Comparison of ENCODE assay signal across 8 cellular contexts in the genomic region with DNA sequence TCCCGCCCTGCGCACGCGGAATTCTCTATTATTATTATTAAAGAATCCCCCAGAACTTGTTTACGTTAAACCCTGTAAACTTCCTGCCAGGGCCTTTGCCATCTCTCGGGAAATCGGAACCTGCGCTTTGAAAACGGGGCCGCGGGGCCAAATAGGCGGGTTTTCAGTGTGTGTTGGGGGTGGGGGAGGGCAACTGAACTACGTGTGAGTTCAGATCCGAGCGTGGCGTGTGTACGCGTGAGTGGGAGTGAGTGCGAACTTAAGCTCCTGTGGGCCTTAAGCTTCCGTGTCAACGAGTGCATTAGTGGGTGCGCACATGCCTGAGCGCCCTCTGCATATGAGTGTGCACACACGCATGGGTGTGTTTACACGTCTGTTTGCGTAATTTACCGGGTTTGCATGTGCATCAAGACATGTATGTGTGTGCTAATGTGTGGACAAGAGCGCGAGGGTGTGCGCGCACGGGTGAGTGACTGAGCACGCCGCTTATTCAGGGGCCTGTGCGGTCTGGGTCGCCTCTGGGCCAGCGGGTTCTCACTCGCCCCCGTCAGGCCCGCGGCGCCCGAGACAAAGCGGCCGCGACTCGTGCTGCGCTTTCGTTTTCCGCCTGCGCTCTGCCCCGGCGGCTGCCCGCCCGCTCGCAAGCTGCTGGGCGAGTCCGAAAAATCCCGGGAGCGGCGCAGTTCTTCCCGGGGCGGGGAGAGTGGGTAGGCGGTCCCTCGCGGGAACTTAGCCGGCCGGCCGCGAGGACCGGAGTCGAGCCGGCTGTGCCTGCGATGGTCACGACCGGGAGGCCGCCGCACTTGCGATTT. TPM values are rescaled to one million over a fixed set of nuclear protein-coding genes. Genes with fewer than 3 reads are reported as not detected.
A peak's percentile ranks its signal among the peaks of the same experiment; 100 is the strongest.
DNase-seq lines count a peak whose midpoint lies in the region; ATAC-seq, FAIRE-seq and TF ChIP-seq lines count a peak whose summit lies in the region.

No MANE protein-coding gene starts in this region.

- no peaks in the 10 kb centered on the region for H3F3A ChIP-seq in PC-3 (ENCODE audit: low read length, unreplicated experiment)

- peaks cover 70% of the 10 kb centered on the region for H3K27me3 ChIP-seq in PC-3 (ENCODE audit: low read length)

- intact Hi-C loops in PC-3 (cut with micrococcal nuclease) (no loop called here), mucosa of descending colon (cut with DNase I, micrococcal nuclease) (loop anchor here in 1 of 2 donors (5.0 to 10.0 kb wide), 3 partner anchors 74 to 204 kb away; no protein-coding TSS in a partner anchor)

- BruUV-seq in PC-3 (replicated peaks; lab: Mats Ljungman, UMichigan) = no TSS peak

- POLR2A ChIA-PET in PC-3 (lab: Charles Lee; ENCODE audit: unreplicated experiment) = no interaction called here

- H3K4me3 ChIP-seq in PC-3 (ENCODE audit: low read length) (peak overlapping the region; percentile 65), mucosa of descending colon (peak overlapping the region; percentile 24)

- H3K9ac ChIP-seq in PC-3 (ENCODE audit: low read length) = no peak overlapping the region

- H3K9me3 ChIP-seq in PC-3 (ENCODE audit: low read length) = no peaks in the 10 kb centered on the region
- H3K9me3 ChIP-seq in mucosa of descending colon = no peaks in the 10 kb centered on the region

- H3K79me2 ChIP-seq in PC-3 (ENCODE audit: low read length) = no peaks in the 10 kb centered on the region

- H3K4me2 ChIP-seq in PC-3 (ENCODE audit: low read length) = peak overlapping the region; percentile 86

- peak overlapping the region; percentile 62 for H2AFZ ChIP-seq in PC-3 (ENCODE audit: low read length)

- TF ChIP-seq CTCF in PC-3 (conservative IDR thresholded peaks at IDR 0.05; ENCODE audit: low read depth, low read length) = no peak
- no peak for TF ChIP-seq CTCF in mucosa of descending colon (IDR thresholded peaks at IDR 0.05)

- H3K27ac ChIP-seq in PC-3 (ENCODE audit: low read length) = no peak overlapping the region

- no peaks in the 10 kb centered on the region for H3K4me1 ChIP-seq in PC-3 (ENCODE audit: insufficient read depth, low read length)
- peaks cover 7% of the 10 kb centered on the region for H3K4me1 ChIP-seq in mucosa of descending colon (ENCODE audit: low read depth)

- no peak for TF ChIP-seq POLR2A in GM12891 (IDR thresholded peaks at IDR 0.05; ENCODE audit: low read depth, low read length)

- H3K36me3 ChIP-seq in PC-3 (ENCODE audit: low read depth, low read length) (no peaks in the 10 kb centered on the region), mucosa of descending colon (ENCODE audit: low read depth) (no peaks in the 10 kb centered on the region)

- peak; percentile 41 for FAIRE-seq in GM12891 (lab: Jason Lieb, UNC)

- DNase-seq in GM12891 (ENCODE audit: insufficient read length, low spot score) (no peak), PC-3 (peak; percentile 35), ecto neural progenitor cell (ENCODE audit: low spot score) (peak; percentile 72), mucosa of descending colon (peak; percentile 46 to 63 (median 58)), G401 (ENCODE audit: low spot score) (no peak), medulla oblongata (ENCODE audit: extremely low spot score) (no peak), NCI-H82 treated with DMSO at 0.1 percent for 48 hours (lab: John Stamatoyannopoulos, UW; ENCODE audit: unreplicated experiment) (no peak)

- H3K9me2 ChIP-seq in PC-3 (replicated peaks; ENCODE audit: low read length) = no peaks in the 10 kb centered on the region

- in situ Hi-C loops in G401 (cut with HindIII; ENCODE audit: low sequenced_read_pairs) = no loop called here

- no peaks in the 10 kb centered on the region for H4K20me1 ChIP-seq in PC-3 (ENCODE audit: low read length)

- peak; percentile 49 for ATAC-seq in PC-3
- ATAC-seq in mucosa of descending colon = peak; percentile 49
- no peak for ATAC-seq in GM18502 (IDR thresholded peaks at IDR 0.05; ENCODE audit: poor library complexity, unreplicated experiment)

- CTCF ChIA-PET in PC-3 (lab: Charles Lee) = no interaction called here

TF ChIP-seq in GM12891, 5 proteins besides CTCF, POLR2A, EP300 and RAD21:
- TF ChIP-seq POU2F2 (IDR thresholded peaks at IDR 0.05; ENCODE audit: low read depth, low read length) = no peak

RNA-seq across cellular contexts. Expression of a gene that starts 1.2 kb away (rescaled TPM):
- polyA plus RNA-seq in GM12891 (2012; ENCODE audit: low read depth, missing spikeins) = not detected
- total RNA-seq in PC-3 (2014; rRNA removed) = not detected in 2 replicates
- total RNA-seq in mucosa of descending colon = 10 to 100 TPM in 1 of 3 donors, 1 to 10 TPM in 2; 6.9 to 85.8 (median 9.9) TPM
- total RNA-seq in G401 (2014; rRNA removed; shearing (Covaris generic)) = 0.06 TPM in 1 of 2 replicates, not detected in the other

RNA-seq across cellular contexts. Expression of a gene that starts 45.9 kb away (rescaled TPM):
- 11.4 TPM for polyA plus RNA-seq in GM12891 (2012; ENCODE audit: low read depth, missing spikeins)
- total RNA-seq in PC-3 (2014; rRNA removed) = 11.9 and 17.1 TPM in 2 replicates
- total RNA-seq in mucosa of descending colon = 10 to 100 TPM; 22.6 to 30.4 (median 25.5) TPM
- total RNA-seq in G401 (2014; rRNA removed; shearing (Covaris generic)) = 8.2 and 10.1 TPM in 2 replicates

RNA-seq across cellular contexts. Expression of a gene that starts 57.5 kb away (rescaled TPM):
- polyA plus RNA-seq in GM12891 (2012; ENCODE audit: low read depth, missing spikeins) = not detected
- not detected in 2 replicates for total RNA-seq in PC-3 (2014; rRNA removed)
- total RNA-seq in mucosa of descending colon = under 1 TPM; 0.23 to 0.67 (median 0.51) TPM
- total RNA-seq in G401 (2014; rRNA removed; shearing (Covaris generic)) = 7.0 and 7.6 TPM in 2 replicates

Comparison
In these comparisons a context has a peak if more than half of its experiments do, and no peak if none do; other contexts are left out.
1. DNase-seq: peak in PC-3 (single experiment), ecto neural progenitor cell (single experiment) and mucosa of descending colon (3 of 3); none in GM12891 (single experiment), G401 (single experiment), medulla oblongata (single experiment) and NCI-H82 treated with DMSO at 0.1 percent for 48 hours (single experiment).